In the genomic region with DNA sequence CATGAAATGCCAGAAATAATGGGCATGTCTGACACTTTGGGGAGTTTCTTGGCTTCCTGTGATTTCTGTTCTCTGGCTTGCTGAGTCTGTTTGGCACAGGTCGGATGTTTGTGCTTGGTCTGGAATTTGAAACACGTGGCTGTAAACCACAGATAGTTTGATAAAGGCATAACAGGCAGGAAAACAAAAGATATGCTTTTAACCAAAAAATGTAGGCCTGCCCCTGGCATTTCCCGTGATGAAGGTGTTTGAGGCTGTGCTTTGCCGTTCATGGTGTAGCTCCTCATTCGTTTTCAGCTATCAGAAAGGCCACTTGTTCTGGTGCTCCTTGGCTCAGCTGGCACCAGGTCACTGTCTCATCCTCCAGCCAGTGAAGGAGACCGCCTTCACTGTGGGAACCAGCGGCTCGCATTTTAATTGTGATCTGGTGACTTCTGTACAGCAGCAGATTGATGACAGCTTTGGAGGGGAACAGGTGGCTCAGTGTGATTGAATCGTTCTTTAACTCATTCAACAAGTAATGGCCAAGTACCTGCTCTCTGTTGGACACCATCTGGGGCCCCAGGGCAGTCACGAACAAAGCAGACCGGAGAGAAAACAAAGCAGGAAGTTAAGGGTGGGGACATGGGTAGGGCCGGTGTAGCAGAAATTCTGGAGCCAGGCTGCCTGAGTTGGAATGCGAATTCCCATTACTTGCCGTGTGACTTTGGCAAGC, we compare ENCODE assay signal across 9 cellular contexts.
DNase-seq lines count a peak whose midpoint lies in the region; ATAC-seq, FAIRE-seq and TF ChIP-seq lines count a peak whose summit lies in the region.
"Had no signal": no experiment of that assay in that cellular context is flagged by ENCODE, and none has a peak within 500 bp of the region (broad histone marks: within the 10 kb centered on the region; RNA-seq: fewer than 3 reads in every experiment).

No MANE protein-coding gene starts in this region.

- H3K4me3 Mint-ChIP-seq in T-helper 2 cell treated with Interferon-gamma antibody and Interleukin-4, amounts not matched to agents 5 μg/mL and 100 μg/mL, for 36 hours: peak overlapping the region; percentile 81

- no peak for TF ChIP-seq RAD21 in A549 (conservative IDR thresholded peaks at IDR 0.05 in 1 of 2, IDR thresholded peaks at IDR 0.05 in 1 of 2)

- no peak overlapping the region for H4K91ac ChIP-seq in neuronal stem cell (ENCODE audit: low read depth, low read length, poor library complexity)

- peaks cover 58% of the 10 kb centered on the region for H3K4me1 ChIP-seq in A549
- peaks cover 26 to 27% of the 10 kb centered on the region in 2 donors for H3K4me1 ChIP-seq in neuronal stem cell (ENCODE audit: control insufficient read depth in 2 of 2, insufficient read depth in 1 of 2, low read depth in 1 of 2, low read length in 2 of 2)

- H3K9me3 ChIP-seq in A549: peaks cover 21% of the 10 kb centered on the region
- peaks cover 16 to 26% of the 10 kb centered on the region in 2 donors for H3K9me3 ChIP-seq in neuronal stem cell (replicated peaks in 1 of 2; ENCODE audit: control insufficient read depth in 2 of 2, insufficient read depth in 1 of 2, low read depth in 1 of 2, low read length in 2 of 2)

- no peak overlapping the region for H3K23ac ChIP-seq in neuronal stem cell (ENCODE audit: low read depth, low read length, poor library complexity)

- H3K79me1 ChIP-seq in neuronal stem cell (ENCODE audit: low read depth, low read length): peaks cover 6% of the 10 kb centered on the region

- H3K27ac ChIP-seq in A549 (peak overlapping the region; percentile 68 to 77), epithelial cell of prostate (peak overlapping the region; percentile 78), neuronal stem cell (replicated peaks; ENCODE audit: low read length) (no peak overlapping the region)

- no peak overlapping the region for H3K9ac ChIP-seq in neuronal stem cell (ENCODE audit: low read depth, low read length, poor library complexity)

- no peak overlapping the region for H3K14ac ChIP-seq in neuronal stem cell (ENCODE audit: low read length)

- no peaks in the 10 kb centered on the region for H3K36me3 ChIP-seq in neuronal stem cell (replicated peaks in 1 of 2; ENCODE audit: control insufficient read depth in 2 of 2, insufficient read depth in 2 of 2, low read length in 2 of 2)

- no peak overlapping the region for H2BK15ac ChIP-seq in neuronal stem cell (ENCODE audit: low read length)

- TF ChIP-seq POLR2A in A549 (IDR thresholded peaks at IDR 0.05; ENCODE audit: low read length): no peak

- 0 out of 3 replicates have a peak overlapping the region, but pooled peaks have one; percentile 3 for H3K4me3 ChIP-seq in A549
- no peak overlapping the region for H3K4me3 ChIP-seq in HFF-Myc (replicated peaks; ENCODE audit: low read depth, low read length)
- no peak overlapping the region for H3K4me3 ChIP-seq in neuronal stem cell (ENCODE audit: low read length in 2 of 2)

- WGBS in A549 (ENCODE audit: missing lambda C conversion rate): 13% methylated on average over 14 of the region's 14 CpGs
- WGBS in neuronal stem cell (ENCODE audit: extremely low coverage in 2 of 2, insufficient read length in 2 of 2, insufficient replicate concordance in 1 of 2), 2 donors: no CpG with 5 or more reads among the region's 14 CpGs

- DNase-seq in A549 (ENCODE audit: low read depth in 1 of 2, low spot score in 1 of 2) (peak; percentile 30 to 53), HFF-Myc (ENCODE audit: extremely low read depth, low read depth) (peak; percentile 30), epithelial cell of prostate (ENCODE audit: low read depth, low spot score) (no peak), neuronal stem cell (ENCODE audit: low spot score) (no peak), RCC 7860 (ENCODE audit: low spot score) (no peak), NCI-H2196 treated with DMSO at 0.1 percent for 48 hours (lab: John Stamatoyannopoulos, UW; ENCODE audit: unreplicated experiment) (no peak)
- peak; percentile 33 for DNase-seq in T-helper 2 cell treated with Interferon-gamma antibody and Interleukin-4, amounts not matched to agents 5 μg/mL and 100 μg/mL, for 36 hours (ENCODE audit: low spot score)

- TF ChIP-seq CTCF in A549 (IDR thresholded peaks at IDR 0.05): no peak
- TF ChIP-seq CTCF in HFF-Myc (IDR thresholded peaks at IDR 0.05; ENCODE audit: low read depth, low read length, missing control alignments): no peak

- H3K27ac Mint-ChIP-seq in T-helper 2 cell treated with Interferon-gamma antibody and Interleukin-4, amounts not matched to agents 5 μg/mL and 100 μg/mL, for 36 hours: peak overlapping the region; percentile 89

- no peak overlapping the region for H4K8ac ChIP-seq in neuronal stem cell (ENCODE audit: low read depth, low read length)

- POLR2A ChIA-PET in A549 (lab: Yijun Ruan, JAX): no interaction called here

- H3K4me2 ChIP-seq in A549: peak overlapping the region; percentile 78
- no peak overlapping the region for H3K4me2 ChIP-seq in neuronal stem cell (ENCODE audit: insufficient read depth, low read length, poor library complexity, severe bottlenecking)

- H2BK5ac ChIP-seq in neuronal stem cell (ENCODE audit: low read length): no peak overlapping the region

- H2BK120ac ChIP-seq in neuronal stem cell (ENCODE audit: low read depth, low read length): no peak overlapping the region

- H3K4me1 Mint-ChIP-seq in T-helper 2 cell treated with Interferon-gamma antibody and Interleukin-4, amounts not matched to agents 5 μg/mL and 100 μg/mL, for 36 hours (ENCODE audit: low read depth): peaks cover 51% of the 10 kb centered on the region

- H3K9me3 Mint-ChIP-seq in T-helper 2 cell treated with Interferon-gamma antibody and Interleukin-4, amounts not matched to agents 5 μg/mL and 100 μg/mL, for 36 hours: peaks cover 29% of the 10 kb centered on the region

- no peak overlapping the region for H2AFZ ChIP-seq in neuronal stem cell (ENCODE audit: low read length)

- no peak overlapping the region for H2BK12ac ChIP-seq in neuronal stem cell (ENCODE audit: low read length)

- peaks cover 26% of the 10 kb centered on the region for H3K36me3 Mint-ChIP-seq in T-helper 2 cell treated with Interferon-gamma antibody and Interleukin-4, amounts not matched to agents 5 μg/mL and 100 μg/mL, for 36 hours (ENCODE audit: low read depth)

- TF ChIP-seq EP300 in A549 (IDR thresholded peaks at IDR 0.05): no peak

- no peaks in the 10 kb centered on the region for H3K27me3 ChIP-seq in neuronal stem cell (ENCODE audit: control insufficient read depth in 3 of 3, insufficient read depth in 3 of 3, low read depth in 1 of 3, low read length in 3 of 3)

- ATAC-seq in A549 (peak; percentile 35 to 71; a peak in 5 of 6 replicates), GM19467 (IDR thresholded peaks at IDR 0.05; ENCODE audit: unreplicated experiment) (no peak)

- H3K18ac ChIP-seq in neuronal stem cell (ENCODE audit: low read length): peak overlapping the region; percentile 44

- CTCF ChIA-PET in A549 (lab: Yijun Ruan, JAX): no interaction called here

- peak overlapping the region; percentile 20 for H2AK5ac ChIP-seq in neuronal stem cell (ENCODE audit: low read depth, low read length)

- H3K4ac ChIP-seq in neuronal stem cell (ENCODE audit: low read length): no peak overlapping the region

- FAIRE-seq in A549 (lab: Jason Lieb, UNC) (no peak), RCC 7860 (lab: Jason Lieb, UNC) (no peak)
- FAIRE-seq: colon had no signal

- no peaks in the 10 kb centered on the region for H3K27me3 Mint-ChIP-seq in T-helper 2 cell treated with Interferon-gamma antibody and Interleukin-4, amounts not matched to agents 5 μg/mL and 100 μg/mL, for 36 hours (ENCODE audit: low read depth)

TF ChIP-seq in A549, 52 proteins besides CTCF, POLR2A, EP300 and RAD21:
- no peak for TF ChIP-seq FOXS1 (CRISPR knock-in tag; IDR thresholded peaks at IDR 0.05)
- peak; percentile 74; the same call in 1 of the 2 replicates for TF ChIP-seq GATA3 (IDR thresholded peaks at IDR 0.05; ENCODE audit: borderline replicate concordance)

Comparison
In these comparisons a context has a peak if more than half of its experiments do, and no peak if none do; other contexts are left out.
1. DNase-seq: peak in A549 (2 of 2), HFF-Myc (single experiment) and T-helper 2 cell treated with Interferon-gamma antibody and Interleukin-4, amounts not matched to agents 5 μg/mL and 100 μg/mL, for 36 hours (single experiment); none in epithelial cell of prostate (single experiment), neuronal stem cell (single experiment), RCC 7860 (single experiment) and NCI-H2196 treated with DMSO at 0.1 percent for 48 hours (single experiment).